Comparison of ENCODE assay signal across 22 cellular contexts in the genomic region with DNA sequence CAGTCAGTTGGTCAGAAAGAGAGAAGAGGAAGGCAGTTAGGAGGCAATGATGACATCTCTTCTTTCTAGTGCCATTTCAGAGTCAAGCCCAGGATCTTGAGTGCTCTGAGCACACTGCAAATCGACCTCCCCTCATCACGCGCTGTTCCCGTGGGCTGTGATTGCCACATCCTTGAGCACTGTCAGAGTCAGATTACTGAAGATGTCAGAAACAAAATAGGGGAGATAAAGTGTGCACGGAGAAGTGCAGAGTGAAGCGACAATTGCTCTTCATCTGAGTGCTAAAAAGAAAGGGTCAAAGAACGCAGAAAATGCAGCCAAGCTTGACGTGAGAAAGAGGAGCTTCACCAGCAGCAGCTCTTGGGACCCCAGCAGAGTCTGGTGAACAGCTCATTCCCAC.
"Had no signal": no experiment of that assay in that cellular context is flagged by ENCODE, and none has a peak within 500 bp of the region (broad histone marks: within the 10 kb centered on the region; RNA-seq: fewer than 3 reads in every experiment).

No MANE protein-coding gene starts in this region.

- H3K27ac ChIP-seq: brain microvascular endothelial cell, ovary, stomach, thyroid gland, upper lobe of left lung, vagina had no signal

- H3K4me3 ChIP-seq: ovary, stomach, thyroid gland, upper lobe of left lung, vagina had no signal

- ATAC-seq: activated CD8-positive, alpha-beta memory T cell treated with anti-CD3 and anti-CD28 coated beads, Interleukin-2, amount 10 ng/mL, durations not matched to agents 7 days and 5 days; activated CD8-positive, alpha-beta T cell treated with anti-CD3 and anti-CD28 coated beads, Interleukin-2, amount 10 ng/mL, durations not matched to agents 7 days and 5 days; left ventricle myocardium superior; stimulated activated naive B cell treated with anti-CD40 and anti-IgM and Interleukin-4, amounts not matched to agents 10 μg/mL and 1 μg/mL and 100 μg/mL, for 72 hours had no signal

- DNase-seq: activated B cell treated with CpG ODN at 0.5 μM for 24 hours; activated CD4-positive, alpha-beta T cell treated with anti-CD3 and anti-CD28 coated beads, Interleukin-2, amount 50 U/mL, for 1 hour; activated CD8-positive, alpha-beta memory T cell treated with anti-CD3 and anti-CD28 coated beads, Interleukin-2, amount 10 ng/mL, durations not matched to agents 7 days and 5 days; activated CD8-positive, alpha-beta T cell treated with anti-CD3 and anti-CD28 coated beads, Interleukin-2, amount 10 ng/mL, durations not matched to agents 7 days and 5 days; activated effector memory CD4-positive, alpha-beta T cell treated with Interleukin-2 at 50 U/mL for 16 hours; activated naive CD4-positive, alpha-beta T cell treated with Interleukin-2 at 50 U/mL for 16 hours; activated naive CD8-positive, alpha-beta T cell treated with anti-CD3 and anti-CD28 coated beads for 36 hours; brain microvascular endothelial cell; central memory CD4-positive, alpha-beta T cell; left ventricle myocardium superior; ovary; retina; stimulated activated CD4-positive, alpha-beta T cell treated with anti-CD3 and anti-CD28 coated beads, Interleukin-15, amount 100 ng/mL, for 24 hours; stimulated activated CD4-positive, alpha-beta T cell treated with anti-CD3 and anti-CD28 coated beads, Interleukin-2, amount 100 ng/mL, for 24 hours; stimulated activated naive B cell treated with anti-CD40 and anti-IgM and Interleukin-4, amounts not matched to agents 10 μg/mL and 1 μg/mL and 100 μg/mL, for 72 hours; stomach; thyroid gland; upper lobe of left lung had no signal

- H3K36me3 ChIP-seq: brain microvascular endothelial cell, ovary, stomach, thyroid gland, upper lobe of left lung, vagina had no signal

- H3K4me1 Mint-ChIP-seq: activated B cell treated with CpG ODN at 0.5 μM for 24 hours; activated CD8-positive, alpha-beta memory T cell treated with anti-CD3 and anti-CD28 coated beads, Interleukin-2, amount 10 ng/mL, durations not matched to agents 7 days and 5 days; activated naive CD8-positive, alpha-beta T cell treated with anti-CD3 and anti-CD28 coated beads for 36 hours; nephron; stimulated activated naive B cell treated with anti-CD40 and anti-IgM and Interleukin-4, amounts not matched to agents 10 μg/mL and 1 μg/mL and 100 μg/mL, for 72 hours had no signal

- H3K27me3 ChIP-seq: brain microvascular endothelial cell, ovary, stomach, thyroid gland, upper lobe of left lung, vagina had no signal

- H3K4me1 ChIP-seq: stomach, thyroid gland, upper lobe of left lung, vagina had no signal

- H3K9me3 ChIP-seq: ovary, thyroid gland, vagina had no signal

- H3K27me3 Mint-ChIP-seq: activated B cell treated with CpG ODN at 0.5 μM for 24 hours; activated CD8-positive, alpha-beta memory T cell treated with anti-CD3 and anti-CD28 coated beads, Interleukin-2, amount 10 ng/mL, durations not matched to agents 7 days and 5 days; activated naive CD8-positive, alpha-beta T cell treated with anti-CD3 and anti-CD28 coated beads for 36 hours had no signal

- H3K4me3 Mint-ChIP-seq: activated B cell treated with CpG ODN at 0.5 μM for 24 hours; activated CD8-positive, alpha-beta memory T cell treated with anti-CD3 and anti-CD28 coated beads, Interleukin-2, amount 10 ng/mL, durations not matched to agents 7 days and 5 days; activated CD8-positive, alpha-beta T cell treated with anti-CD3 and anti-CD28 coated beads, Interleukin-2, amount 10 ng/mL, durations not matched to agents 7 days and 5 days; activated naive CD8-positive, alpha-beta T cell treated with anti-CD3 and anti-CD28 coated beads for 36 hours; nephron; stimulated activated naive B cell treated with anti-CD40 and anti-IgM and Interleukin-4, amounts not matched to agents 10 μg/mL and 1 μg/mL and 100 μg/mL, for 72 hours; T-helper 2 cell treated with Interferon-gamma antibody and Interleukin-4, amounts not matched to agents 5 μg/mL and 100 μg/mL, for 36 hours had no signal

- H3K27ac Mint-ChIP-seq: activated B cell treated with CpG ODN at 0.5 μM for 24 hours; activated CD8-positive, alpha-beta memory T cell treated with anti-CD3 and anti-CD28 coated beads, Interleukin-2, amount 10 ng/mL, durations not matched to agents 7 days and 5 days; activated CD8-positive, alpha-beta T cell treated with anti-CD3 and anti-CD28 coated beads, Interleukin-2, amount 10 ng/mL, durations not matched to agents 7 days and 5 days; activated naive CD8-positive, alpha-beta T cell treated with anti-CD3 and anti-CD28 coated beads for 36 hours; progenitor cell of endocrine pancreas; stimulated activated naive B cell treated with anti-CD40 and anti-IgM and Interleukin-4, amounts not matched to agents 10 μg/mL and 1 μg/mL and 100 μg/mL, for 72 hours; T-helper 2 cell treated with Interferon-gamma antibody and Interleukin-4, amounts not matched to agents 5 μg/mL and 100 μg/mL, for 36 hours had no signal

- H3K36me3 Mint-ChIP-seq: activated CD8-positive, alpha-beta memory T cell treated with anti-CD3 and anti-CD28 coated beads, Interleukin-2, amount 10 ng/mL, durations not matched to agents 7 days and 5 days; activated naive CD8-positive, alpha-beta T cell treated with anti-CD3 and anti-CD28 coated beads for 36 hours had no signal
